ENCODE assay signal across 12 cellular contexts in genomic region chr11:95711945-95712221, GRCh38.
A peak's percentile ranks its signal among the peaks of the same experiment; 100 is the strongest.
DNase-seq lines count a peak whose midpoint lies in the region; ATAC-seq and TF ChIP-seq lines count a peak whose summit lies in the region.
"Had no signal": no experiment of that assay in that cellular context is flagged by ENCODE, and none has a peak within 500 bp of the region (broad histone marks: within the 10 kb centered on the region; RNA-seq: fewer than 3 reads in every experiment).

No MANE protein-coding gene starts in this region.

- H3K4me3 Mint-ChIP-seq in activated T-cell treated with anti-CD3 and anti-CD28 coated beads, Interleukin-2, amount 50 U/mL, for 24 hours = peak overlapping the region; percentile 11
- H3K4me3 Mint-ChIP-seq in IgD-negative memory B cell = peak overlapping the region; percentile 77 to 93 (median 82)

- no peak for TF ChIP-seq CTCF in lower leg skin (IDR thresholded peaks at IDR 0.05)

- H3K36me3 Mint-ChIP-seq in activated T-cell treated with anti-CD3 and anti-CD28 coated beads, Interleukin-2, amount 50 U/mL, for 24 hours (ENCODE audit: low read depth) = no peaks in the 10 kb centered on the region
- peaks cover 2% of the 10 kb centered on the region for H3K36me3 Mint-ChIP-seq in IgD-negative memory B cell

- H3K9me3 Mint-ChIP-seq in activated T-cell treated with anti-CD3 and anti-CD28 coated beads, Interleukin-2, amount 50 U/mL, for 24 hours = no peaks in the 10 kb centered on the region
- no peaks in the 10 kb centered on the region for H3K9me3 Mint-ChIP-seq in IgD-negative memory B cell

- WGBS in lower leg skin, 2 donors = 96 to 98% methylated on average over 3 of the region's 3 CpGs

- ATAC-seq in HG02610 (IDR thresholded peaks at IDR 0.05; ENCODE audit: unreplicated experiment) (peak; percentile 30), Right ventricle myocardium inferior (no peak)
- peak; percentile 72 for ATAC-seq in stimulated activated naive CD8-positive, alpha-beta T cell treated with anti-CD3 and anti-CD28 coated beads, Interleukin-15, Interleukin-2, amounts not matched to agents 100 U/mL and 50 U/mL, for 24 hours
- ATAC-seq: gastroesophageal sphincter, pancreas had no signal

- intact Hi-C loops in lower leg skin (cut with DNase I; ENCODE audit: low total_unique reads) = no loop called here
- intact Hi-C loops in Right ventricle myocardium inferior (cut with DNase I) = no loop called here

- peaks cover 51% of the 10 kb centered on the region for H3K4me1 Mint-ChIP-seq in activated T-cell treated with anti-CD3 and anti-CD28 coated beads, Interleukin-2, amount 50 U/mL, for 24 hours (ENCODE audit: low read depth)
- peaks cover 26 to 46% (median 30%) of the 10 kb centered on the region in 3 donors for H3K4me1 Mint-ChIP-seq in IgD-negative memory B cell

- H3K27me3 Mint-ChIP-seq in activated T-cell treated with anti-CD3 and anti-CD28 coated beads, Interleukin-2, amount 50 U/mL, for 24 hours = peaks cover 2% of the 10 kb centered on the region
- H3K27me3 Mint-ChIP-seq in IgD-negative memory B cell = no peaks in the 10 kb centered on the region

- TF ChIP-seq POLR2A in lower leg skin (IDR thresholded peaks at IDR 0.05) = no peak

- H3K27ac Mint-ChIP-seq in activated T-cell treated with anti-CD3 and anti-CD28 coated beads, Interleukin-2, amount 50 U/mL, for 24 hours = peak overlapping the region; percentile 86
- peak overlapping the region; percentile 87 to 96 (median 94) for H3K27ac Mint-ChIP-seq in IgD-negative memory B cell

- no peak overlapping the region for H3K4me3 ChIP-seq in lower leg skin (ENCODE audit: low read depth, poor library complexity, severe bottlenecking)
- H3K4me3 ChIP-seq: gastroesophageal sphincter, pancreas had no signal

- DNase-seq in activated T-cell treated with anti-CD3 and anti-CD28 coated beads, Interleukin-2, amount 50 U/mL, for 24 hours = no peak
- DNase-seq in activated T-cell treated with anti-CD3 and anti-CD28 coated beads, Interleukin-2, amount 50 U/mL, for 1 hour = no peak
- no peak for DNase-seq in stimulated activated naive CD8-positive, alpha-beta T cell treated with anti-CD3 and anti-CD28 coated beads, Interleukin-15, Interleukin-2, amounts not matched to agents 100 U/mL and 50 U/mL, for 24 hours
- no peak for DNase-seq in lower leg skin (ENCODE audit: low spot score in 2 of 2)
- no peak for DNase-seq in NCI-H128 (lab: John Stamatoyannopoulos, UW; ENCODE audit: unreplicated experiment)
- DNase-seq in Right ventricle myocardium inferior (ENCODE audit: missing footprints) = no peak
- DNase-seq: NCI-H2029, pancreas, trophoblast cell had no signal
